In genomic region chr16:25855818-25856217, GRCh38 we compare ENCODE assay signal across 1 cellular context.
A peak's percentile ranks its signal among the peaks of the same experiment; 100 is the strongest.
TF ChIP-seq lines count a peak whose summit lies in the region.

No MANE protein-coding gene starts in this region.

TF ChIP-seq in H1, 55 proteins besides CTCF, POLR2A, EP300 and RAD21:
- TF ChIP-seq PHF8 (conservative IDR thresholded peaks at IDR 0.05; ENCODE audit: low read depth, low read length) (no peak), TAF7 (optimal IDR thresholded peaks at IDR 0.05; ENCODE audit: borderline replicate concordance, low read depth, low read length) (peak; percentile 9), RXRA (IDR thresholded peaks at IDR 0.05; ENCODE audit: insufficient read depth, low read depth, low read length) (no peak), ASH2L (IDR thresholded peaks at IDR 0.05; ENCODE audit: low read length) (peak; percentile 36), POU5F1 (IDR thresholded peaks at IDR 0.05; ENCODE audit: low read depth, low read length) (peak; percentile 97), YY1 (IDR thresholded peaks at IDR 0.05; ENCODE audit: low read depth, low read length) (0 out of 2 replicates have a peak, but pooled peaks have one; percentile 29), HDAC2 (IDR thresholded peaks at IDR 0.05; ENCODE audit: borderline replicate concordance in 1 of 2, low read depth in 2 of 2, low read length in 2 of 2) (peak; percentile 83 to 94; a peak in 2 of 4 replicates), BCL11A (IDR thresholded peaks at IDR 0.05; ENCODE audit: low read depth in 2 of 2, low read length in 2 of 2) (no peak), SP4 (IDR thresholded peaks at IDR 0.05; ENCODE audit: low read length) (no peak), SP1 (IDR thresholded peaks at IDR 0.05; ENCODE audit: low read depth, low read length) (peak; percentile 53), CEBPB (IDR thresholded peaks at IDR 0.05; ENCODE audit: low read depth, low read length) (no peak), MAX (IDR thresholded peaks at IDR 0.05) (no peak), NANOG (IDR thresholded peaks at IDR 0.05; ENCODE audit: insufficient read depth, low read depth, low read length, poor library complexity, severe bottlenecking) (peak; percentile 39), TEAD4 (IDR thresholded peaks at IDR 0.05; ENCODE audit: low read depth, low read length) (peak; percentile 95), SUZ12 (IDR thresholded peaks at IDR 0.05; ENCODE audit: low read length) (no peak), TAF1 (IDR thresholded peaks at IDR 0.05; ENCODE audit: low read depth, low read length) (0 out of 2 replicates have a peak, but pooled peaks have one; percentile 26), TCF12 (IDR thresholded peaks at IDR 0.05; ENCODE audit: low read depth, low read length) (no peak)
